In the genomic region with DNA sequence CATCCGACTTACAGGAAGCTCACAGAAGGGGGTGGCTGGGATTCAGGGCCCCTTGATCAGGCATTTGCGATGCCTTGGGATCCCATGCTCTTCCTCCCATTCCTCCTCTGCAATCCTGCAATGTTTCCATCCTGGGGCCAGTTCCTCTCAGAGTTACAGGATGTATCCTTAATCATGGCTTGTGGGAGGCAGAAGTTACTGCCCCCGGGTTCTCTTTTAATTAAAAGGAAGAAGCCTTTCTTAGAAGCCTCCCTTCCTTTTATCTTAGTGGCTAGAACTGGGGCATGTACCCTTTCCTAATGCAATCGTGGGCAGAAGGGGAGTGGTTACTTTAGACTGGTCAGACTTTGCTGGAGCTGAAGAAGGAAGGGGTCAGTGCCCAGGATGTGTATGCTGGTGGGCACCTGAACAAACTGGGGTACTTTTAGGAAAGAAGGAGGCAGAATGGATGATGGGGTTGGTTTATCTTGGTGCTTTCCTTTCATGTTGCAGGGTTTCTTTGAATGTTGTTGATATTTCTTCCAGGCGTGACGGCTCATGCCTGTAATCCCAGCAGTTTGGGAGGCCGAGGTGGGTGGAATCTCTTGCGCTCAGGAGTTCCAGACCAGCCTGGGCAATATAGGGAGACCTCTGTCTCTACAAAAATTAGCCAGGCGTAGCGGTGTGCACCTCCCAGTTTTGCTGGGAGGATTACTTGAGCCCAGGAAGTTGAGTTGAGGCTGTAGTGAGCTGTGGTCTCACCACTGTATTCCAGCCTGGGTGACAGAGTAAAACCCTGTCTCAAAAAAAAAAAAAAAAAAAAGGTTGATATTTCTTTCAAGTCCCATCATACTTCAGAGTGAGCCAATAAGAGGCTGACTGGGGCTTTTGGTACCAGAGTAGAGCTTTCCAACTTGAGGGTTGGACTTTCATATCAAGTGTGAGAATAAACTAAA, we compare ENCODE assay signal across 1 cellular context.
TF ChIP-seq lines count a peak whose summit lies in the region.

No MANE protein-coding gene starts in this region.

TF ChIP-seq in HCT116, 20 proteins besides CTCF, POLR2A, EP300 and RAD21 (continued from another document):
- TF ChIP-seq YY1 (IDR thresholded peaks at IDR 0.05; ENCODE audit: extremely low read depth, insufficient replicate concordance, low read depth, low read length) (no peak), FOSL1 (IDR thresholded peaks at IDR 0.05; ENCODE audit: low read depth) (no peak), SP1 (IDR thresholded peaks at IDR 0.05; ENCODE audit: low read depth) (no peak), ZBTB33 (IDR thresholded peaks at IDR 0.05; ENCODE audit: extremely low read depth, insufficient replicate concordance, low read length) (no peak), SIN3A (IDR thresholded peaks at IDR 0.05; ENCODE audit: low read depth) (no peak), REST (IDR thresholded peaks at IDR 0.05; ENCODE audit: low read depth) (no peak), CEBPB (IDR thresholded peaks at IDR 0.05; ENCODE audit: low read depth) (no peak)
